14 cellular contexts compared by ENCODE assay signal in genomic region chr15:88920186-88920891, GRCh38. TPM values are rescaled to one million over a fixed set of nuclear protein-coding genes. Genes with fewer than 3 reads are reported as not detected.
A peak's percentile ranks its signal among the peaks of the same experiment; 100 is the strongest.
DNase-seq lines count a peak whose midpoint lies in the region; ATAC-seq, FAIRE-seq and TF ChIP-seq lines count a peak whose summit lies in the region.
"Had no signal": no experiment of that assay in that cellular context is flagged by ENCODE, and none has a peak within 500 bp of the region (broad histone marks: within the 10 kb centered on the region; RNA-seq: fewer than 3 reads in every experiment).

No MANE protein-coding gene starts in this region.

- no peaks in the 10 kb centered on the region for H3K9me3 Mint-ChIP-seq in activated T-helper 17 cell treated with anti-CD3 and anti-CD28 coated beads, Interleukin-2, amount 50 U/mL, for 72 hours
- H3K9me3 Mint-ChIP-seq: CD4-positive, alpha-beta T cell; T-cell had no signal

- H3K27me3 Mint-ChIP-seq in activated T-helper 17 cell treated with anti-CD3 and anti-CD28 coated beads, Interleukin-2, amount 50 U/mL, for 72 hours = peaks cover 35% of the 10 kb centered on the region

- H3K9me3 ChIP-seq in keratinocyte (ENCODE audit: control insufficient read depth, low read depth, low read length) = no peaks in the 10 kb centered on the region
- H3K9me3 ChIP-seq: right lobe of liver, transverse colon had no signal

- no peaks in the 10 kb centered on the region for H3K9me1 ChIP-seq in keratinocyte (ENCODE audit: control insufficient read depth, extremely low read depth, insufficient read depth, low read length)

- DNase-seq in AG09309 (ENCODE audit: low read depth) (peak; percentile 51), HK-2 (ENCODE audit: unreplicated experiment) (peak; percentile 50), keratinocyte (ENCODE audit: low read depth, low spot score) (peak; percentile 68), DMS53 (lab: John Stamatoyannopoulos, UW) (no peak), 8988T (no peak), G401 (ENCODE audit: low spot score) (no peak)
- DNase-seq: activated CD8-positive, alpha-beta T cell treated with anti-CD3 and anti-CD28 coated beads, Interleukin-2, amount 10 ng/mL, durations not matched to agents 7 days and 5 days; amygdala; CD4-positive, alpha-beta T cell; T-cell; transverse colon had no signal

- H3K9ac ChIP-seq in keratinocyte (ENCODE audit: control insufficient read depth, extremely low read depth, insufficient read depth, low read length) = no peak overlapping the region

- H3K4me1 ChIP-seq in keratinocyte (ENCODE audit: control insufficient read depth, extremely low read depth, insufficient read depth, low read length) = peaks cover 21% of the 10 kb centered on the region

- H3K4me1 Mint-ChIP-seq in activated T-helper 17 cell treated with anti-CD3 and anti-CD28 coated beads, Interleukin-2, amount 50 U/mL, for 72 hours = peaks cover 28% of the 10 kb centered on the region

- H3K4me2 ChIP-seq in keratinocyte (ENCODE audit: control insufficient read depth, extremely low read depth, insufficient read depth, low read depth, low read length) = peak overlapping the region; percentile 27

- H3K79me2 ChIP-seq in keratinocyte (ENCODE audit: control insufficient read depth, insufficient read depth, low read length) = no peaks in the 10 kb centered on the region

- no peaks in the 10 kb centered on the region for H4K20me1 ChIP-seq in keratinocyte (ENCODE audit: control insufficient read depth, extremely low read depth, insufficient read depth, low read length)

- no peaks in the 10 kb centered on the region for H3K36me3 ChIP-seq in keratinocyte (ENCODE audit: control insufficient read depth in 2 of 2, extremely low read depth in 1 of 2, insufficient read depth in 2 of 2, low read length in 2 of 2)
- H3K36me3 ChIP-seq: right lobe of liver, transverse colon had no signal

- dilution Hi-C loops in keratinocyte (cut with MboI; ENCODE audit: extremely low pct_ligation_motif_present, low sequenced_read_pairs) = no loop called here

- peak overlapping the region; percentile 56 for H3K27ac ChIP-seq in keratinocyte (ENCODE audit: control insufficient read depth, insufficient read depth, low read length)
- H3K27ac ChIP-seq: right lobe of liver, transverse colon had no signal

- no peak overlapping the region for H2AFZ ChIP-seq in keratinocyte (ENCODE audit: control insufficient read depth, low read length)

- no peak for FAIRE-seq in keratinocyte (lab: Jason Lieb, UNC)

- H3K27me3 ChIP-seq in keratinocyte (ENCODE audit: control insufficient read depth, extremely low read depth, insufficient read depth, low read length) = no peaks in the 10 kb centered on the region
- H3K27me3 ChIP-seq: right lobe of liver, transverse colon had no signal

- H3K4me3 Mint-ChIP-seq in activated T-helper 17 cell treated with anti-CD3 and anti-CD28 coated beads, Interleukin-2, amount 50 U/mL, for 72 hours = peak overlapping the region; percentile 54
- H3K4me3 Mint-ChIP-seq: activated CD8-positive, alpha-beta T cell treated with anti-CD3 and anti-CD28 coated beads, Interleukin-2, amount 10 ng/mL, durations not matched to agents 7 days and 5 days; CD4-positive, alpha-beta T cell; T-cell had no signal

- H3K4me3 ChIP-seq in AG09309 (ENCODE audit: control insufficient read depth, low read depth, low read length) (no peak overlapping the region), keratinocyte (ENCODE audit: control insufficient read depth in 2 of 3, extremely low read depth in 1 of 3, insufficient read depth in 2 of 3, low read depth in 1 of 3, low read length in 3 of 3) (no peak overlapping the region)
- H3K4me3 ChIP-seq: right lobe of liver, transverse colon had no signal

- TF ChIP-seq CTCF in AG09309 (IDR thresholded peaks at IDR 0.05; ENCODE audit: control insufficient read depth, insufficient read depth, low read depth, low read length, missing control alignments) = no peak
- TF ChIP-seq CTCF in keratinocyte (optimal IDR thresholded peaks at IDR 0.05 in 1 of 3, IDR thresholded peaks at IDR 0.05 in 1 of 3, conservative IDR thresholded peaks at IDR 0.05 in 1 of 3; ENCODE audit: extremely low read depth in 1 of 3, insufficient read depth in 2 of 3, low read length in 3 of 3) = no peak

- peak overlapping the region; percentile 62 for H3K27ac Mint-ChIP-seq in activated T-helper 17 cell treated with anti-CD3 and anti-CD28 coated beads, Interleukin-2, amount 50 U/mL, for 72 hours
- H3K27ac Mint-ChIP-seq: activated CD8-positive, alpha-beta T cell treated with anti-CD3 and anti-CD28 coated beads, Interleukin-2, amount 10 ng/mL, durations not matched to agents 7 days and 5 days; CD4-positive, alpha-beta T cell; T-cell had no signal

- in situ Hi-C loops in G401 (cut with HindIII; ENCODE audit: low sequenced_read_pairs) = no loop called here

- no peaks in the 10 kb centered on the region for H3K36me3 Mint-ChIP-seq in activated T-helper 17 cell treated with anti-CD3 and anti-CD28 coated beads, Interleukin-2, amount 50 U/mL, for 72 hours (ENCODE audit: low read depth)
- H3K36me3 Mint-ChIP-seq: T-cell had no signal

- ATAC-seq in activated T-helper 17 cell treated with anti-CD3 and anti-CD28 coated beads, Interleukin-2, amount 50 U/mL, for 72 hours (replicated peaks) = peak; percentile 23
- ATAC-seq in HG03280 (IDR thresholded peaks at IDR 0.05; ENCODE audit: unreplicated experiment) = no peak
- ATAC-seq: activated CD8-positive, alpha-beta T cell treated with anti-CD3 and anti-CD28 coated beads, Interleukin-2, amount 10 ng/mL, durations not matched to agents 7 days and 5 days; right lobe of liver had no signal

RNA-seq across cellular contexts. Expression of gene MFGE8, which starts 7.2 kb away (rescaled TPM):
- total RNA-seq in activated T-helper 17 cell treated with anti-CD3 and anti-CD28 coated beads, Interleukin-2, amount 50 U/mL, for 72 hours = 10 to 100 TPM; 17.0 to 19.2 TPM
- 55.3 to 107 TPM (median 85.1 TPM) in 3 replicates for polyA plus RNA-seq in keratinocyte
- polyA plus RNA-seq in keratinocyte (2011; ENCODE audit: low read depth) = 72.7 TPM
- 42.4 and 64.9 TPM in 2 replicates for polyA plus RNA-seq in keratinocyte (2011; cell fraction: cytosol; rRNA removed)
- polyA plus RNA-seq in keratinocyte (2011; cell fraction: nucleus; rRNA removed) = 226 and 275 TPM in 2 replicates
- 71.2 and 126 TPM in 2 replicates for polyA plus RNA-seq in keratinocyte (2012; ENCODE audit: low replicate concordance)
- polyA minus RNA-seq in keratinocyte = 62.5 to 78.0 TPM (median 74.5 TPM) in 3 replicates
- 74.8 TPM for polyA minus RNA-seq in keratinocyte (2011; cell fraction: cytosol; rRNA and poly(A)+ RNA removed)
- 107 and 168 TPM in 2 replicates for polyA minus RNA-seq in keratinocyte (2011; cell fraction: nucleus; rRNA and poly(A)+ RNA removed)
- total RNA-seq in G401 (2014; rRNA removed; shearing (Covaris generic)) = 108 and 114 TPM in 2 replicates

RNA-seq across cellular contexts. Expression of gene HAPLN3, which starts 25.0 kb away (rescaled TPM):
- total RNA-seq in activated T-helper 17 cell treated with anti-CD3 and anti-CD28 coated beads, Interleukin-2, amount 50 U/mL, for 72 hours = 10 to 100 TPM; 31.6 to 38.6 TPM
- polyA plus RNA-seq in keratinocyte = 1.4 to 2.2 TPM (median 1.4 TPM) in 3 replicates
- 2.4 TPM for polyA plus RNA-seq in keratinocyte (2011; ENCODE audit: low read depth)
- polyA plus RNA-seq in keratinocyte (2011; cell fraction: cytosol; rRNA removed) = 0.47 and 0.87 TPM in 2 replicates
- 4.2 and 6.1 TPM in 2 replicates for polyA plus RNA-seq in keratinocyte (2011; cell fraction: nucleus; rRNA removed)
- polyA plus RNA-seq in keratinocyte (2012; ENCODE audit: low replicate concordance) = 2.1 and 5.0 TPM in 2 replicates
- polyA minus RNA-seq in keratinocyte = 0.43 to 0.66 TPM (median 0.61 TPM) in 3 replicates
- polyA minus RNA-seq in keratinocyte (2011; cell fraction: cytosol; rRNA and poly(A)+ RNA removed) = not detected
- 1.6 and 2.2 TPM in 2 replicates for polyA minus RNA-seq in keratinocyte (2011; cell fraction: nucleus; rRNA and poly(A)+ RNA removed)
- 60.6 and 74.5 TPM in 2 replicates for total RNA-seq in G401 (2014; rRNA removed; shearing (Covaris generic))

Comparison
In these comparisons a context has a peak if more than half of its experiments do, and no peak if none do; other contexts are left out.
1. DNase-seq: peak in AG09309 (single experiment), HK-2 (single experiment) and keratinocyte (single experiment); none in DMS53 (single experiment), 8988T (single experiment) and G401 (single experiment).